1 cellular context compared by ENCODE assay signal in the genomic region with DNA sequence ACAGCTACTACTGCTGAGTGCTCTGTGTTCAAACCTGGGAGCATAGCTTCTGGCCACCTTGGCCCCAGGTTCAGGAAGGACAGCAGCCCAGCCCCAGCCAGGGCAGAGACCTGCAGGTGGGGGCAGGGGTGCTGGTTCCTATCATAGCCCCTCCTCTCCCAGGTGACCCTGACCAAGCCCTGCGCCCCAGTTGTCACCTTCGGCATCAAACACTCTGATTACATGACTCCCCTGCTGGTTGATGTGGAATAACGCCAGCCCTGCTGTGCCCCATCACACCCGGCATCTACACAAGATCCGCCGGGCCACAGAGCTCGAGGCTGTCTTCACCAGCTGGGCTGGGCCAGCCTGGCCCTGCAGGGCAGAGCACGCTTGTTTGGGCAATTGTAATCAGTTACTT.
TF ChIP-seq lines count a peak whose summit lies in the region.

No MANE protein-coding gene starts in this region.

TF ChIP-seq in A549, 52 proteins besides CTCF, POLR2A, EP300 and RAD21:
- TF ChIP-seq TP53 (CRISPR knock-in tag; IDR thresholded peaks at IDR 0.05) (no peak), HOXB13 (CRISPR knock-in tag; IDR thresholded peaks at IDR 0.05; ENCODE audit: low read depth) (no peak), RFX5 (IDR thresholded peaks at IDR 0.05) (no peak), GATA3 (IDR thresholded peaks at IDR 0.05; ENCODE audit: borderline replicate concordance) (no peak), KDM1A (IDR thresholded peaks at IDR 0.05; ENCODE audit: low read depth) (no peak), CBX8 (IDR thresholded peaks at IDR 0.05) (no peak), MAZ (IDR thresholded peaks at IDR 0.05; ENCODE audit: borderline replicate concordance, low read depth, low read length) (no peak), HES2 (IDR thresholded peaks at IDR 0.05) (no peak), ZFP36 (IDR thresholded peaks at IDR 0.05; ENCODE audit: borderline replicate concordance, partially characterized antibody) (no peak), CHD4 (IDR thresholded peaks at IDR 0.05; ENCODE audit: borderline replicate concordance) (no peak), JUNB (IDR thresholded peaks at IDR 0.05) (no peak), HOXB5 (CRISPR knock-in tag; IDR thresholded peaks at IDR 0.05) (no peak), ZNF302 (CRISPR knock-in tag; IDR thresholded peaks at IDR 0.05) (no peak), FOSL2 (IDR thresholded peaks at IDR 0.05) (no peak), FOSL2 (CRISPR knock-in tag; IDR thresholded peaks at IDR 0.05) (no peak), SMC3 (IDR thresholded peaks at IDR 0.05) (no peak), NR3C1 (IDR thresholded peaks at IDR 0.05) (no peak)
- TF ChIP-seq, protein P1, sequence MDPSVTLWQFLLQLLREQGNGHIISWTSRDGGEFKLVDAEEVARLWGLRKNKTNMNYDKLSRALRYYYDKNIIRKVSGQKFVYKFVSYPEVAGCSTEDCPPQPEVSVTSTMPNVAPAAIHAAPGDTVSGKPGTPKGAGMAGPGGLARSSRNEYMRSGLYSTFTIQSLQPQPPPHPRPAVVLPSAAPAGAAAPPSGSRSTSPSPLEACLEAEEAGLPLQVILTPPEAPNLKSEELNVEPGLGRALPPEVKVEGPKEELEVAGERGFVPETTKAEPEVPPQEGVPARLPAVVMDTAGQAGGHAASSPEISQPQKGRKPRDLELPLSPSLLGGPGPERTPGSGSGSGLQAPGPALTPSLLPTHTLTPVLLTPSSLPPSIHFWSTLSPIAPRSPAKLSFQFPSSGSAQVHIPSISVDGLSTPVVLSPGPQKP (IDR thresholded peaks at IDR 0.05; ENCODE audit: low read depth, low read length): no peak
- TF ChIP-seq, protein P2, sequence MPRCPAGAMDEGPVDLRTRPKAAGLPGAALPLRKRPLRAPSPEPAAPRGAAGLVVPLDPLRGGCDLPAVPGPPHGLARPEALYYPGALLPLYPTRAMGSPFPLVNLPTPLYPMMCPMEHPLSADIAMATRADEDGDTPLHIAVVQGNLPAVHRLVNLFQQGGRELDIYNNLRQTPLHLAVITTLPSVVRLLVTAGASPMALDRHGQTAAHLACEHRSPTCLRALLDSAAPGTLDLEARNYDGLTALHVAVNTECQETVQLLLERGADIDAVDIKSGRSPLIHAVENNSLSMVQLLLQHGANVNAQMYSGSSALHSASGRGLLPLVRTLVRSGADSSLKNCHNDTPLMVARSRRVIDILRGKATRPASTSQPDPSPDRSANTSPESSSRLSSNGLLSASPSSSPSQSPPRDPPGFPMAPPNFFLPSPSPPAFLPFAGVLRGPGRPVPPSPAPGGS (IDR thresholded peaks at IDR 0.05): no peak
